In the genomic region with DNA sequence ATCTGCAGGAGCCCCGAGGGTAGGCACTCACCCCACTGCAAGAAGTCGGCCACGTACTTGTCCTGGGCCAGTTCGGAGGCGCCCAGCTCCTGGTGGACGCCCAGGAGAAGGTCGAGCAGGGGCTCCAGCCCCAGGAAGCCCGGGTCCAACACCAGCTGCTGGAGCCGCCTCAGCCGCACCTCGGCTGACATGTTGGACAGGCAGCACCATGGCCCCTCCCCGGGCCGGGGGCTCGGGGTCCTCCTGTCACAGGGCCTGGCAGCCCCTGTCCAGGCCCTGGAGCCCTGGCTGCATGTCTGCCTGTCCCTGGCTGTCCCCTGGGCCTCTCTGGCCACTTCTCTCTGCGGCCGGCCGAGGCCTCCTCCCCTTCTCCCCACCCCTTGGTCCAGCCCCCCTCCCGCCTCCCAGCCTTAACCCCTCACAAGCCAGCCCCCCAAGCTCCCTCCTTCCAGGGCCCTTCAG, we compare ENCODE assay signal across 8 cellular contexts. TPM values are rescaled to one million over a fixed set of nuclear protein-coding genes. Genes with fewer than 3 reads are reported as not detected.
DNase-seq lines count a peak whose midpoint lies in the region; ATAC-seq and TF ChIP-seq lines count a peak whose summit lies in the region.

A gene with protein sequence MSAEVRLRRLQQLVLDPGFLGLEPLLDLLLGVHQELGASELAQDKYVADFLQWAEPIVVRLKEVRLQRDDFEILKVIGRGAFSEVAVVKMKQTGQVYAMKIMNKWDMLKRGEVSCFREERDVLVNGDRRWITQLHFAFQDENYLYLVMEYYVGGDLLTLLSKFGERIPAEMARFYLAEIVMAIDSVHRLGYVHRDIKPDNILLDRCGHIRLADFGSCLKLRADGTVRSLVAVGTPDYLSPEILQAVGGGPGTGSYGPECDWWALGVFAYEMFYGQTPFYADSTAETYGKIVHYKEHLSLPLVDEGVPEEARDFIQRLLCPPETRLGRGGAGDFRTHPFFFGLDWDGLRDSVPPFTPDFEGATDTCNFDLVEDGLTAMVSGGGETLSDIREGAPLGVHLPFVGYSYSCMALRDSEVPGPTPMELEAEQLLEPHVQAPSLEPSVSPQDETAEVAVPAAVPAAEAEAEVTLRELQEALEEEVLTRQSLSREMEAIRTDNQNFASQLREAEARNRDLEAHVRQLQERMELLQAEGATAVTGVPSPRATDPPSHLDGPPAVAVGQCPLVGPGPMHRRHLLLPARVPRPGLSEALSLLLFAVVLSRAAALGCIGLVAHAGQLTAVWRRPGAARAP (minus strand): TSS at position 329 of the 462 bp plus-strand sequence. CDS start 138 bp downstream, at position 191.

- peaks cover 28% of the 10 kb centered on the region for H3K4me1 Mint-ChIP-seq in MCF 10A (ENCODE audit: insufficient read depth, unreplicated experiment)

- H3K4me3 ChIP-seq in liver (ENCODE audit: low read depth in 1 of 3, low read length in 3 of 3), result peak within 1 kb of the TSS in 1 of 3 donors; percentile 18

- TF ChIP-seq RAD21 in liver (IDR thresholded peaks at IDR 0.05), result no peak

- peaks cover 3 to 17% (median 8%) of the 10 kb centered on the region in 4 donors for H3K4me1 ChIP-seq in liver (ENCODE audit: control insufficient read depth in 4 of 4, insufficient read depth in 4 of 4, low read length in 3 of 4)

- H3K27ac ChIP-seq in liver (ENCODE audit: low read depth in 1 of 2, low read length in 2 of 2) (peak within 1 kb of the TSS; percentile 50 to 61), temporal lobe (ENCODE audit: low read depth, low read length) (peak within 1 kb of the TSS; percentile 65)

- peaks cover 29% of the 10 kb centered on the region for H3K36me3 Mint-ChIP-seq in MCF 10A (ENCODE audit: insufficient read depth, unreplicated experiment)

- no peaks in the 10 kb centered on the region for H3K27me3 ChIP-seq in liver (ENCODE audit: control insufficient read depth in 4 of 4, insufficient read depth in 4 of 4, low read length in 3 of 4)

- peaks cover 0 to 13% (median 3%) of the 10 kb centered on the region in 4 donors for H3K36me3 ChIP-seq in liver (ENCODE audit: control insufficient read depth in 4 of 4, insufficient read depth in 3 of 4, low read depth in 1 of 4, low read length in 3 of 4)

- peak; percentile 64 for DNase-seq in NCI-H1105 (lab: John Stamatoyannopoulos, UW)
- DNase-seq in NCI-H1105 treated with DMSO at 0.1 percent for 48 hours (lab: John Stamatoyannopoulos, UW), result no peak
- DNase-seq in MCF 10A (ENCODE audit: unreplicated experiment), result no peak
- DNase-seq in Ammon's horn (ENCODE audit: low spot score), result no peak

- POLR2A ChIA-PET in MCF 10A (lab: Yijun Ruan, JAX), result interaction anchor here (1.1 to 5.1 kb wide), 10 partner anchors 9 to 103 kb away, joined by 3 to 102 read pairs (median 6); a partner anchor contains a TSS

- H3K9me3 ChIP-seq in liver (ENCODE audit: control insufficient read depth in 4 of 4, low read length in 3 of 4), result no peaks in the 10 kb centered on the region

- peak within 1 kb of the TSS; percentile 84 for H3K27ac Mint-ChIP-seq in MCF 10A (ENCODE audit: low read depth, unreplicated experiment)

- H3K4me3 Mint-ChIP-seq in MCF 10A (ENCODE audit: unreplicated experiment), result peak within 1 kb of the TSS; percentile 57

- H3K27me3 Mint-ChIP-seq in MCF 10A (ENCODE audit: insufficient read depth, unreplicated experiment), result no peaks in the 10 kb centered on the region

- intact Hi-C loops in MCF 10A (cut with micrococcal nuclease), result no loop called here

- BruUV-seq in MCF 10A (replicated peaks; lab: Mats Ljungman, UMichigan), result no TSS peak

- no peak for TF ChIP-seq CTCF in MCF 10A (IDR thresholded peaks at IDR 0.05; ENCODE audit: unreplicated experiment)
- no peak for TF ChIP-seq CTCF in liver (IDR thresholded peaks at IDR 0.05; ENCODE audit: low read depth, low read length, missing input control)

- 41% methylated on average over 18 of the region's 18 CpGs for WGBS in liver

- ATAC-seq in GM21717 (IDR thresholded peaks at IDR 0.05; ENCODE audit: unreplicated experiment) (no peak), HG03025 (IDR thresholded peaks at IDR 0.05; ENCODE audit: low FRiP score, unreplicated experiment) (no peak)

- CTCF ChIA-PET in MCF 10A (lab: Yijun Ruan, JAX), result interaction anchor here (2.5 kb wide), 2 partner anchors 13 to 17 kb away, joined by 11 to 15 read pairs; a partner anchor contains a TSS

- no peaks in the 10 kb centered on the region for H3K9me3 Mint-ChIP-seq in MCF 10A (ENCODE audit: unreplicated experiment)

- no peak within 1 kb of the TSS for H3K9ac ChIP-seq in liver (ENCODE audit: low read depth in 1 of 2, low read length in 2 of 2)

TF ChIP-seq in liver, 16 proteins besides CTCF, POLR2A, EP300 and RAD21:
- TF ChIP-seq, protein P1, sequence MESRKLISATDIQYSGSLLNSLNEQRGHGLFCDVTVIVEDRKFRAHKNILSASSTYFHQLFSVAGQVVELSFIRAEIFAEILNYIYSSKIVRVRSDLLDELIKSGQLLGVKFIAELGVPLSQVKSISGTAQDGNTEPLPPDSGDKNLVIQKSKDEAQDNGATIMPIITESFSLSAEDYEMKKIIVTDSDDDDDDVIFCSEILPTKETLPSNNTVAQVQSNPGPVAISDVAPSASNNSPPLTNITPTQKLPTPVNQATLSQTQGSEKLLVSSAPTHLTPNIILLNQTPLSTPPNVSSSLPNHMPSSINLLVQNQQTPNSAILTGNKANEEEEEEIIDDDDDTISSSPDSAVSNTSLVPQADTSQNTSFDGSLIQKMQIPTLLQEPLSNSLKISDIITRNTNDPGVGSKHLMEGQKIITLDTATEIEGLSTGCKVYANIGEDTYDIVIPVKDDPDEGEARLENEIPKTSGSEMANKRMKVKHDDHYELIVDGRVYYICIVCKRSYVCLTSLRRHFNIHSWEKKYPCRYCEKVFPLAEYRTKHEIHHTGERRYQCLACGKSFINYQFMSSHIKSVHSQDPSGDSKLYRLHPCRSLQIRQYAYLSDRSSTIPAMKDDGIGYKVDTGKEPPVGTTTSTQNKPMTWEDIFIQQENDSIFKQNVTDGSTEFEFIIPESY (IDR thresholded peaks at IDR 0.05), result no peak
- TF ChIP-seq FOXA2 (IDR thresholded peaks at IDR 0.05), result no peak
- no peak for TF ChIP-seq SP1 (IDR thresholded peaks at IDR 0.05)
- TF ChIP-seq NR2F2 (IDR thresholded peaks at IDR 0.05), result no peak

RNA-seq across cellular contexts. Expression of the gene that starts here (rescaled TPM):
- 40.5 and 52.4 TPM in 2 replicates for total RNA-seq in MCF 10A (2022)
- 10 to 100 TPM in 1 of 2 donors, 1 to 10 TPM in 1; 6.4 to 12.5 TPM for total RNA-seq in liver
- 1 to 10 TPM; 1.8 to 5.9 TPM for polyA plus RNA-seq in liver
- total RNA-seq in temporal lobe, result 21.9 TPM
